In the genomic region with DNA sequence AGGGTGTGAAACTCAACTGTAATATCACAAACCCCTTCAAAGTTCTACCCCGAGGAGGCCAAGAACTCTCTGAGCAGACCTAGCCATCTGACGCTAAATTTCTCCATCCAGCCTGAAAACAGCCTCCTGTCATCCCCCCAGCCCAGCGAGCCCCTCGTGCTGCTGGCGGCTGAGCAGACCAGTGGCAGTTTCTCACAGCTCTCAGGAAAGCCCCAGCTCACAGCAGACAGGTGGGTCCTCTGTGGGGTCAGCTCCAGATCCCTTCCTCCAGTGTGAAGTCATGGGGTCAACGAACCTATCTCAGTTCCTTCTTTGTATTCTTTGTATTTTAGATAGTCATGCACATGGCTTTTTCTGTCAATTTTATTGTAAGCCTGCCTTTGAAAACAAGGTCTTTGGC, we compare ENCODE assay signal across 1 cellular context.
TF ChIP-seq lines count a peak whose summit lies in the region.

No MANE protein-coding gene starts in this region.

TF ChIP-seq in K562, 482 proteins besides CTCF, POLR2A, EP300 and RAD21 (continued from another document):
- TF ChIP-seq, protein P1, sequence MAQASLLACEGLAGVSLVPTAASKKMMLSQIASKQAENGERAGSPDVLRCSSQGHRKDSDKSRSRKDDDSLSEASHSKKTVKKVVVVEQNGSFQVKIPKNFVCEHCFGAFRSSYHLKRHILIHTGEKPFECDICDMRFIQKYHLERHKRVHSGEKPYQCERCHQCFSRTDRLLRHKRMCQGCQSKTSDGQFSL (CRISPR knock-in tag; IDR thresholded peaks at IDR 0.05) = no peak
- TF ChIP-seq, protein P1 (tag; IDR thresholded peaks at IDR 0.05) = no peak
- no peak for TF ChIP-seq HSF4 (CRISPR knock-in tag; IDR thresholded peaks at IDR 0.05; ENCODE audit: borderline replicate concordance)
TF ChIP-seq in K562: peak in this region for 0.
